ENCODE assay signal across 16 cellular contexts in the genomic region with DNA sequence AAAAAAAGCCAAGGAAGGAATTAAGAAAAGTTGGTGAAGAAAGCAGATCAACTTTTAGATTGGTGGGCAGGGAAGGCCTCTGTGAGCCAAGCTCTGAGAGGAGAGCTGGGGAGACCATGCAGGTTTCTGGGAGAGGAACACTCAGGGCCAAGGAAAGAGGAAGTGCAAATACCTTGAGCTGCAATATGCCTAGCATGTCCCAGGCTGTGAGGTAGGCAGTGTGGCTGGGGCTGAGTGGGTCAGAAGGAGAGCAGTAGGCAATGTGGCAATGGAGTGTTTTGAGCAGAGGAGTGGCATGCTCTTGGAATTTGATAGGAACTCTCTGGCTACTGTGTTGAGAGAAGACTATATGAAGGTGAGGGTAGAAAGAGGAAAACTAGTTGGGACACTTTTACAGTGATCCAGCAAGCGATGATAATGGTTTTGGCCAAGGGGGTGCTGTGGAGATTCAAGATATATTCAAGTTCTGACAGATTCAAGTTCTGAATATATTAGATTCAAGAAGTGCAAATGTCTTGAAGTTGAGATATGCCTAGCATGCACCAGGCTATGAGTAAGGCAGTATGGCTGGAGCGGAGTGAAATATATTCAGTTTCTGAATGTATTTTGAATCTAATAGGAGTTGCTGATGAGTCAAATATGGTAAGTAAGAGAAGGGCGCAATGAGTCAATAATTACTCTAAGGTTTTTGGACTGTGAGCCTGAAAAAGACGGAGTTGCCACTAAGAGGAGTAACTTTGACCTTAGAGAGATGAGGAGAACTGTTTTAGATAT.
DNase-seq lines count a peak whose midpoint lies in the region; ATAC-seq and TF ChIP-seq lines count a peak whose summit lies in the region.
"Had no signal": no experiment of that assay in that cellular context is flagged by ENCODE, and none has a peak within 500 bp of the region (broad histone marks: within the 10 kb centered on the region; RNA-seq: fewer than 3 reads in every experiment).

No MANE protein-coding gene starts in this region.

- intact Hi-C loops in activated CD4-positive, alpha-beta T cell treated with anti-CD3 and anti-CD28 coated beads for 36 hours (cut with DNase I, micrococcal nuclease), result no loop called here
- intact Hi-C loops in CD4-positive, alpha-beta memory T cell (cut with micrococcal nuclease), result no loop called here
- intact Hi-C loops in mammary epithelial cell (cut with micrococcal nuclease), result no loop called here

- 90% methylated on average over 4 of the region's 4 CpGs for WGBS in mammary epithelial cell (ENCODE audit: low coverage, missing lambda C conversion rate)

- in situ Hi-C loops in mammary epithelial cell (cut with MboI; ENCODE audit: low sequenced_read_pairs in 2 of 2), result no loop called here

- no peaks in the 10 kb centered on the region for H3K27me3 Mint-ChIP-seq in activated CD4-positive, alpha-beta T cell treated with anti-CD3 and anti-CD28 coated beads for 36 hours
- no peaks in the 10 kb centered on the region for H3K27me3 Mint-ChIP-seq in activated CD4-positive, alpha-beta T cell treated with anti-CD3 and anti-CD28 coated beads, Interleukin-2, amount 10 ng/mL, durations not matched to agents 7 days and 5 days
- no peaks in the 10 kb centered on the region for H3K27me3 Mint-ChIP-seq in stimulated activated memory B cell treated with anti-CD40 and anti-IgM and Interleukin-4, amounts not matched to agents 10 μg/mL and 1 μg/mL and 100 μg/mL, for 72 hours
- H3K27me3 Mint-ChIP-seq in CD4-positive, alpha-beta memory T cell, result no peaks in the 10 kb centered on the region

- ATAC-seq in activated CD4-positive, alpha-beta T cell treated with anti-CD3 and anti-CD28 coated beads for 36 hours, result peak; percentile 76
- ATAC-seq in HG02973 (IDR thresholded peaks at IDR 0.05; ENCODE audit: unreplicated experiment), result peak; percentile 39
- peak; percentile 59 for ATAC-seq in stimulated activated memory B cell treated with anti-CD40 and anti-IgM and Interleukin-4, amounts not matched to agents 10 μg/mL and 1 μg/mL and 100 μg/mL, for 72 hours
- ATAC-seq: foreskin keratinocyte had no signal

- no peak overlapping the region for H3K4me3 Mint-ChIP-seq in activated CD4-positive, alpha-beta T cell treated with anti-CD3 and anti-CD28 coated beads for 36 hours
- no peak overlapping the region for H3K4me3 Mint-ChIP-seq in activated CD4-positive, alpha-beta T cell treated with anti-CD3 and anti-CD28 coated beads, Interleukin-2, amount 10 ng/mL, durations not matched to agents 7 days and 5 days
- H3K4me3 Mint-ChIP-seq in stimulated activated memory B cell treated with anti-CD40 and anti-IgM and Interleukin-4, amounts not matched to agents 10 μg/mL and 1 μg/mL and 100 μg/mL, for 72 hours, result no peak overlapping the region
- no peak overlapping the region for H3K4me3 Mint-ChIP-seq in CD4-positive, alpha-beta memory T cell
- H3K4me3 Mint-ChIP-seq: nephron had no signal

- H3K9me3 ChIP-seq in CD4-positive, alpha-beta memory T cell (ENCODE audit: control insufficient read depth in 1 of 2, low read length in 2 of 2), result no peaks in the 10 kb centered on the region
- H3K9me3 ChIP-seq in mammary epithelial cell (replicated peaks; ENCODE audit: insufficient read depth, low read length), result no peaks in the 10 kb centered on the region
- H3K9me3 ChIP-seq: thyroid gland had no signal

- no peak overlapping the region for H3K4me2 ChIP-seq in mammary epithelial cell (ENCODE audit: insufficient read depth, low read depth, low read length)

- H3K4me1 ChIP-seq in CD4-positive, alpha-beta memory T cell (ENCODE audit: insufficient read depth, low read length), result peaks cover 3% of the 10 kb centered on the region
- H3K4me1 ChIP-seq in mammary epithelial cell (ENCODE audit: insufficient read depth, low read length), result no peaks in the 10 kb centered on the region
- H3K4me1 ChIP-seq: foreskin keratinocyte had no signal

- H3K36me3 Mint-ChIP-seq in activated CD4-positive, alpha-beta T cell treated with anti-CD3 and anti-CD28 coated beads for 36 hours (ENCODE audit: low read depth), result peaks cover 34% of the 10 kb centered on the region
- peaks cover 31% of the 10 kb centered on the region for H3K36me3 Mint-ChIP-seq in activated CD4-positive, alpha-beta T cell treated with anti-CD3 and anti-CD28 coated beads, Interleukin-2, amount 10 ng/mL, durations not matched to agents 7 days and 5 days (ENCODE audit: low read depth)
- peaks cover 24% of the 10 kb centered on the region for H3K36me3 Mint-ChIP-seq in stimulated activated memory B cell treated with anti-CD40 and anti-IgM and Interleukin-4, amounts not matched to agents 10 μg/mL and 1 μg/mL and 100 μg/mL, for 72 hours
- H3K36me3 Mint-ChIP-seq in CD4-positive, alpha-beta memory T cell, result peaks cover 23% of the 10 kb centered on the region in 2 donors

- no peaks in the 10 kb centered on the region for H3K9me3 Mint-ChIP-seq in activated CD4-positive, alpha-beta T cell treated with anti-CD3 and anti-CD28 coated beads for 36 hours (ENCODE audit: low read depth)
- peaks cover 2% of the 10 kb centered on the region for H3K9me3 Mint-ChIP-seq in activated CD4-positive, alpha-beta T cell treated with anti-CD3 and anti-CD28 coated beads, Interleukin-2, amount 10 ng/mL, durations not matched to agents 7 days and 5 days
- H3K9me3 Mint-ChIP-seq in stimulated activated memory B cell treated with anti-CD40 and anti-IgM and Interleukin-4, amounts not matched to agents 10 μg/mL and 1 μg/mL and 100 μg/mL, for 72 hours, result peaks cover 2% of the 10 kb centered on the region
- no peaks in the 10 kb centered on the region for H3K9me3 Mint-ChIP-seq in CD4-positive, alpha-beta memory T cell
- H3K9me3 Mint-ChIP-seq: nephron had no signal

- H2AFZ ChIP-seq in mammary epithelial cell (ENCODE audit: low read depth, low read length), result no peak overlapping the region

- H3K27me3 ChIP-seq in CD4-positive, alpha-beta memory T cell (ENCODE audit: insufficient read depth, low read length), result no peaks in the 10 kb centered on the region
- H3K27me3 ChIP-seq in mammary epithelial cell (ENCODE audit: insufficient read depth, low read length), result no peaks in the 10 kb centered on the region
- H3K27me3 ChIP-seq: foreskin keratinocyte, thyroid gland had no signal

- no peaks in the 10 kb centered on the region for H3K79me2 ChIP-seq in mammary epithelial cell (ENCODE audit: insufficient read depth, low read length)

- no peak overlapping the region for H3K4me3 ChIP-seq in CD4-positive, alpha-beta memory T cell (ENCODE audit: low read length in 2 of 2)
- H3K4me3 ChIP-seq in mammary epithelial cell (replicated peaks in 1 of 3; ENCODE audit: insufficient read depth in 1 of 3, low read depth in 2 of 3, low read length in 3 of 3), result no peak overlapping the region
- H3K4me3 ChIP-seq: thyroid gland had no signal

- no peak overlapping the region for H3K27ac Mint-ChIP-seq in activated CD4-positive, alpha-beta T cell treated with anti-CD3 and anti-CD28 coated beads for 36 hours
- no peak overlapping the region for H3K27ac Mint-ChIP-seq in activated CD4-positive, alpha-beta T cell treated with anti-CD3 and anti-CD28 coated beads, Interleukin-2, amount 10 ng/mL, durations not matched to agents 7 days and 5 days
- no peak overlapping the region for H3K27ac Mint-ChIP-seq in stimulated activated memory B cell treated with anti-CD40 and anti-IgM and Interleukin-4, amounts not matched to agents 10 μg/mL and 1 μg/mL and 100 μg/mL, for 72 hours
- H3K27ac Mint-ChIP-seq in CD4-positive, alpha-beta memory T cell, result peak overlapping the region in 2 of 7 donors; percentile 2 to 8
- H3K27ac Mint-ChIP-seq: nephron had no signal

- no peak for TF ChIP-seq CTCF in mammary epithelial cell (conservative IDR thresholded peaks at IDR 0.05 in 1 of 2, IDR thresholded peaks at IDR 0.05 in 1 of 2; ENCODE audit: extremely low read depth in 1 of 2, insufficient read depth in 1 of 2, low read depth in 1 of 2, low read length in 2 of 2)

- BruUV-seq in mammary epithelial cell (replicated peaks; lab: Mats Ljungman, UMichigan), result no TSS peak

- dilution Hi-C loops in mammary epithelial cell (cut with HindIII; ENCODE audit: low sequenced_read_pairs), result no loop called here

- CTCF ChIA-PET in activated CD4-positive, alpha-beta T cell treated with anti-CD3 and anti-CD28 coated beads for 36 hours (lab: Charles Lee), result no interaction called here
- CTCF ChIA-PET in activated CD4-positive, alpha-beta T cell treated with anti-CD3 and anti-CD28 coated beads, Interleukin-2, amount 10 ng/mL, durations not matched to agents 7 days and 5 days (lab: Charles Lee), result no interaction called here
- CTCF ChIA-PET in CD4-positive, alpha-beta memory T cell (lab: Charles Lee; ENCODE audit: partially characterized antibody), result interaction anchor here (1.4 kb wide), 1 partner anchor 41 kb away, joined by 3 read pairs; no protein-coding TSS in a partner anchor
- CTCF ChIA-PET in mammary epithelial cell (lab: Charles Lee; ENCODE audit: low non-redundant PET), result no interaction called here

- no peak for DNase-seq in activated CD4-positive, alpha-beta T cell treated with anti-CD3 and anti-CD28 coated beads for 36 hours
- DNase-seq in activated CD4-positive, alpha-beta T cell treated with anti-CD3 and anti-CD28 coated beads, Interleukin-2, amount 10 ng/mL, durations not matched to agents 7 days and 5 days, result no peak
- peak; percentile 23 for DNase-seq in SKM-1 treated with dmso at 0.1 percent for 144 hours (lab: John Stamatoyannopoulos, UW; ENCODE audit: unreplicated experiment)
- DNase-seq in NCI-H526 (lab: John Stamatoyannopoulos, UW), result no peak
- no peak for DNase-seq in CD4-positive, alpha-beta memory T cell
- no peak for DNase-seq in mammary epithelial cell
- DNase-seq: 8988T, foreskin keratinocyte, kidney glomerular epithelial cell, NCI-H2081 treated with DMSO at 0.1 percent for 48 hours, OCI-M1, T-helper 9 cell, thyroid gland had no signal

- no peaks in the 10 kb centered on the region for H4K20me1 ChIP-seq in mammary epithelial cell (ENCODE audit: insufficient read depth, low read length)

- no peak overlapping the region for H3K9ac ChIP-seq in mammary epithelial cell (ENCODE audit: insufficient read depth, low read length)

- no peak overlapping the region for H3K27ac ChIP-seq in CD4-positive, alpha-beta memory T cell (ENCODE audit: low read depth, low read length)
- H3K27ac ChIP-seq in mammary epithelial cell (ENCODE audit: insufficient read depth, low read depth, low read length), result no peak overlapping the region
- H3K27ac ChIP-seq: foreskin keratinocyte, thyroid gland had no signal

- no peaks in the 10 kb centered on the region for H3K36me3 ChIP-seq in CD4-positive, alpha-beta memory T cell (ENCODE audit: insufficient read depth, low read length)
- H3K36me3 ChIP-seq in mammary epithelial cell (ENCODE audit: insufficient read depth, low read length), result no peaks in the 10 kb centered on the region
- H3K36me3 ChIP-seq: thyroid gland had no signal

- POLR2A ChIA-PET in activated CD4-positive, alpha-beta T cell treated with anti-CD3 and anti-CD28 coated beads for 36 hours (lab: Charles Lee), result no interaction called here
- POLR2A ChIA-PET in activated CD4-positive, alpha-beta T cell treated with anti-CD3 and anti-CD28 coated beads, Interleukin-2, amount 10 ng/mL, durations not matched to agents 7 days and 5 days (lab: Charles Lee), result no interaction called here
- POLR2A ChIA-PET in CD4-positive, alpha-beta memory T cell (lab: Charles Lee; ENCODE audit: partially characterized antibody), result no interaction called here

- H3K4me1 Mint-ChIP-seq in activated CD4-positive, alpha-beta T cell treated with anti-CD3 and anti-CD28 coated beads for 36 hours, result peaks cover 27% of the 10 kb centered on the region
- H3K4me1 Mint-ChIP-seq in activated CD4-positive, alpha-beta T cell treated with anti-CD3 and anti-CD28 coated beads, Interleukin-2, amount 10 ng/mL, durations not matched to agents 7 days and 5 days, result peaks cover 12% of the 10 kb centered on the region
- H3K4me1 Mint-ChIP-seq in stimulated activated memory B cell treated with anti-CD40 and anti-IgM and Interleukin-4, amounts not matched to agents 10 μg/mL and 1 μg/mL and 100 μg/mL, for 72 hours, result peaks cover 39% of the 10 kb centered on the region
- H3K4me1 Mint-ChIP-seq in CD4-positive, alpha-beta memory T cell, result peaks cover 14 to 28% (median 20%) of the 10 kb centered on the region in 4 donors
